11 cellular contexts compared by ENCODE assay signal in genomic region chr15:59993950-59994401, GRCh38. TPM values are rescaled to one million over a fixed set of nuclear protein-coding genes. Genes with fewer than 3 reads are reported as not detected.
DNase-seq lines count a peak whose midpoint lies in the region; FAIRE-seq and TF ChIP-seq lines count a peak whose summit lies in the region.
"Had no signal": no experiment of that assay in that cellular context is flagged by ENCODE, and none has a peak within 500 bp of the region (broad histone marks: within the 10 kb centered on the region; RNA-seq: fewer than 3 reads in every experiment).

No MANE protein-coding gene starts in this region.

- no peak overlapping the region for H3K27ac Mint-ChIP-seq in HFFc6
- no peak overlapping the region for H3K27ac Mint-ChIP-seq in activated naive CD8-positive, alpha-beta T cell treated with anti-CD3 and anti-CD28 coated beads for 36 hours
- no peak overlapping the region for H3K27ac Mint-ChIP-seq in neural crest cell (ENCODE audit: unreplicated experiment)

- no peaks in the 10 kb centered on the region for H3K4me1 ChIP-seq in uterus
- H3K4me1 ChIP-seq: testis had no signal

- peaks cover 12 to 69% of the 10 kb centered on the region in 2 donors for H3K27me3 ChIP-seq in uterus

- no peaks in the 10 kb centered on the region for H3K36me3 ChIP-seq in uterus

- peaks cover 52% of the 10 kb centered on the region for H3K27me3 Mint-ChIP-seq in HFFc6 (ENCODE audit: insufficient read depth)
- H3K27me3 Mint-ChIP-seq in activated naive CD8-positive, alpha-beta T cell treated with anti-CD3 and anti-CD28 coated beads for 36 hours: peaks cover 87% of the 10 kb centered on the region
- peaks cover 95% of the 10 kb centered on the region for H3K27me3 Mint-ChIP-seq in neural crest cell (ENCODE audit: low read depth)

- FAIRE-seq in HTR-8/SVneo (lab: Jason Lieb, UNC): no peak

- H3K4me3 Mint-ChIP-seq in HFFc6 (no peak overlapping the region), neural crest cell (peak overlapping the region; percentile 27)
- peak overlapping the region; percentile 2 for H3K4me3 Mint-ChIP-seq in activated naive CD8-positive, alpha-beta T cell treated with anti-CD3 and anti-CD28 coated beads for 36 hours

- H3K4me1 Mint-ChIP-seq in HFFc6 (ENCODE audit: low read depth): no peaks in the 10 kb centered on the region
- H3K4me1 Mint-ChIP-seq in activated naive CD8-positive, alpha-beta T cell treated with anti-CD3 and anti-CD28 coated beads for 36 hours: peaks cover 28% of the 10 kb centered on the region
- H3K4me1 Mint-ChIP-seq in neural crest cell: peaks cover 50% of the 10 kb centered on the region

- DNase-seq in ELF-1 (ENCODE audit: low read depth, low spot score): peak; percentile 91
- no peak for DNase-seq in HFFc6
- DNase-seq in activated naive CD8-positive, alpha-beta T cell treated with anti-CD3 and anti-CD28 coated beads for 36 hours: no peak
- peak; percentile 19 for DNase-seq in neural crest cell (ENCODE audit: low read depth, low spot score)
- no peak for DNase-seq in HTR-8/SVneo (ENCODE audit: insufficient read length, low spot score)
- DNase-seq in uterus: no peak
- DNase-seq in kidney tubule cell (ENCODE audit: low spot score): no peak
- DNase-seq: mammary epithelial cell, NCI-H1092 treated with DMSO at 0.1 percent for 48 hours, testis had no signal

- H3K9me3 Mint-ChIP-seq in HFFc6 (no peaks in the 10 kb centered on the region), neural crest cell (no peaks in the 10 kb centered on the region)
- H3K9me3 Mint-ChIP-seq in activated naive CD8-positive, alpha-beta T cell treated with anti-CD3 and anti-CD28 coated beads for 36 hours: no peaks in the 10 kb centered on the region

- H3K27ac ChIP-seq in uterus: no peak overlapping the region
- H3K27ac ChIP-seq: testis had no signal

- no peaks in the 10 kb centered on the region for H3K9me3 ChIP-seq in uterus
- H3K9me3 ChIP-seq: testis had no signal

- TF ChIP-seq CTCF in HFFc6 (IDR thresholded peaks at IDR 0.05) (0 out of 2 replicates have a peak, but pooled peaks have one; percentile 14), neural crest cell (conservative IDR thresholded peaks at IDR 0.05) (peak; percentile 44), uterus (IDR thresholded peaks at IDR 0.05) (no peak)

- TF ChIP-seq POLR2A in uterus (IDR thresholded peaks at IDR 0.05): no peak

- H3K4me3 ChIP-seq in uterus: no peak overlapping the region

- H3K36me3 Mint-ChIP-seq in HFFc6 (ENCODE audit: low read depth) (no peaks in the 10 kb centered on the region), neural crest cell (ENCODE audit: low read depth) (no peaks in the 10 kb centered on the region)
- no peaks in the 10 kb centered on the region for H3K36me3 Mint-ChIP-seq in activated naive CD8-positive, alpha-beta T cell treated with anti-CD3 and anti-CD28 coated beads for 36 hours

- intact Hi-C loops in uterus (cut with DNase I; ENCODE audit: low total_unique reads): no loop called here

RNA-seq across cellular contexts. Expression of gene FOXB1, which starts 10.1 kb away (rescaled TPM):
- not detected for total RNA-seq in HFFc6 (2021; fragmentation: NEBNext Ultra II Directional; extraction: Animal tissue kit (Norgen Biotek cat#: 25700))
- under 1 TPM; 0.14 to 0.29 TPM for total RNA-seq in activated naive CD8-positive, alpha-beta T cell treated with anti-CD3 and anti-CD28 coated beads for 36 hours
- total RNA-seq in neural crest cell (5.9 and 6.1 TPM in 2 replicates), uterus (not detected)
- total RNA-seq: mammary epithelial cell, pulmonary artery endothelial cell had no signal

Comparison
In these comparisons a context has a peak if more than half of its experiments do, and no peak if none do; other contexts are left out.
1. DNase-seq: peak in ELF-1 (single experiment) and neural crest cell (single experiment); none in HFFc6 (single experiment), activated naive CD8-positive, alpha-beta T cell treated with anti-CD3 and anti-CD28 coated beads for 36 hours (single experiment), HTR-8/SVneo (single experiment), uterus (0 of 2) and kidney tubule cell (single experiment).
2. CTCF ChIP-seq: peak in HFFc6 (single experiment) and neural crest cell (single experiment); none in uterus (0 of 4).